1 cellular context compared by ENCODE assay signal in the genomic region with DNA sequence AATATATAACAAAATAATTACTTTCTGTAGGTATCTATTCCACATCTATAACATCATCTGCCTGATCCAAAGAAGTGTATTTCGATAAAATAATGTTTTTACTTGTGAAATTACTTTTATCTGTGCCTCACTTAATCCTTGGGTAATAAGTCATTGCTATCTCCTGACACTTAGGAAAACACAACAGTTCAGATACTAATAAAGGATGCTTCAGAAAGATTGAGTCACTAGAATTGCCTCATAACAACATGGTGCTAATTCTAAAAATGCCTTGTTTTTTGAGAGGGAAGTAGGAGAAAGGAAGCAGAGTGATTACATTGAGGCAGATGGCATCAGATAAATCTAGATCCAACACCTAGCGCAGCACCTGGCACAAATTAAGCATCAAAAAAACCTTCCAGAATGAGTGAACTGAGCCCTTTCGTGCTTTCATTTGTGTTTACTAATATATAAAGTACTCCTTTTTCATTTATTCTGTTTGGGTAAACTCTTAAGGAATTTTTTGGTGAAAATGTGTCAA.
TF ChIP-seq lines count a peak whose summit lies in the region.

No MANE protein-coding gene starts in this region.

TF ChIP-seq in IMR-90, 13 proteins besides CTCF, POLR2A, EP300 and RAD21:
- TF ChIP-seq, protein P1, sequence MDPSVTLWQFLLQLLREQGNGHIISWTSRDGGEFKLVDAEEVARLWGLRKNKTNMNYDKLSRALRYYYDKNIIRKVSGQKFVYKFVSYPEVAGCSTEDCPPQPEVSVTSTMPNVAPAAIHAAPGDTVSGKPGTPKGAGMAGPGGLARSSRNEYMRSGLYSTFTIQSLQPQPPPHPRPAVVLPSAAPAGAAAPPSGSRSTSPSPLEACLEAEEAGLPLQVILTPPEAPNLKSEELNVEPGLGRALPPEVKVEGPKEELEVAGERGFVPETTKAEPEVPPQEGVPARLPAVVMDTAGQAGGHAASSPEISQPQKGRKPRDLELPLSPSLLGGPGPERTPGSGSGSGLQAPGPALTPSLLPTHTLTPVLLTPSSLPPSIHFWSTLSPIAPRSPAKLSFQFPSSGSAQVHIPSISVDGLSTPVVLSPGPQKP (IDR thresholded peaks at IDR 0.05; ENCODE audit: borderline replicate concordance, low read depth, low read length), result no peak
- TF ChIP-seq MXI1 (IDR thresholded peaks at IDR 0.05; ENCODE audit: borderline replicate concordance, low read depth, low read length) (no peak), SMC3 (IDR thresholded peaks at IDR 0.05; ENCODE audit: low read depth, low read length) (no peak), CHD1 (IDR thresholded peaks at IDR 0.05; ENCODE audit: low read depth, low read length) (no peak), FOS (IDR thresholded peaks at IDR 0.05; ENCODE audit: low read depth, low read length) (peak; percentile 40; the same call in 1 of the 2 replicates), USF2 (IDR thresholded peaks at IDR 0.05; ENCODE audit: low read depth, low read length) (no peak), MAFK (IDR thresholded peaks at IDR 0.05; ENCODE audit: low read depth, low read length) (no peak), CEBPB (IDR thresholded peaks at IDR 0.05; ENCODE audit: low read depth, low read length) (peak; percentile 73)
